Comparison of ENCODE assay signal across 8 cellular contexts in genomic region chr10:74058658-74059057, GRCh38.
A peak's percentile ranks its signal among the peaks of the same experiment; 100 is the strongest.
DNase-seq lines count a peak whose midpoint lies in the region; ATAC-seq and TF ChIP-seq lines count a peak whose summit lies in the region.

No MANE protein-coding gene starts in this region.

- no peak overlapping the region for H3K4me3 ChIP-seq in choroid plexus epithelial cell (ENCODE audit: low read depth, low read length)

- no peaks in the 10 kb centered on the region for H3K27me3 Mint-ChIP-seq in activated CD4-positive, alpha-beta T cell treated with anti-CD3 and anti-CD28 coated beads, Interleukin-2, amount 10 ng/mL, durations not matched to agents 7 days and 5 days
- H3K27me3 Mint-ChIP-seq in activated T-cell treated with anti-CD3 and anti-CD28 coated beads, Interleukin-2, amount 50 U/mL, for 24 hours: no peaks in the 10 kb centered on the region

- no peak overlapping the region for H3K4me3 Mint-ChIP-seq in activated CD4-positive, alpha-beta T cell treated with anti-CD3 and anti-CD28 coated beads, Interleukin-2, amount 10 ng/mL, durations not matched to agents 7 days and 5 days
- no peak overlapping the region for H3K4me3 Mint-ChIP-seq in activated T-cell treated with anti-CD3 and anti-CD28 coated beads, Interleukin-2, amount 50 U/mL, for 24 hours

- ATAC-seq in HG02973 (IDR thresholded peaks at IDR 0.05; ENCODE audit: unreplicated experiment): no peak

- no peak overlapping the region for H3K27ac Mint-ChIP-seq in activated CD4-positive, alpha-beta T cell treated with anti-CD3 and anti-CD28 coated beads, Interleukin-2, amount 10 ng/mL, durations not matched to agents 7 days and 5 days
- no peak overlapping the region for H3K27ac Mint-ChIP-seq in activated T-cell treated with anti-CD3 and anti-CD28 coated beads, Interleukin-2, amount 50 U/mL, for 24 hours

- TF ChIP-seq CTCF in choroid plexus epithelial cell (conservative IDR thresholded peaks at IDR 0.05; ENCODE audit: low read depth, low read length): peak; percentile 34

- CTCF ChIA-PET in activated CD4-positive, alpha-beta T cell treated with anti-CD3 and anti-CD28 coated beads, Interleukin-2, amount 10 ng/mL, durations not matched to agents 7 days and 5 days (lab: Charles Lee): interaction anchor here (1.1 to 2.5 kb wide), 2 partner anchors 15 to 179 kb away, joined by 5 to 8 read pairs; no protein-coding TSS in a partner anchor

- H3K4me1 Mint-ChIP-seq in activated CD4-positive, alpha-beta T cell treated with anti-CD3 and anti-CD28 coated beads, Interleukin-2, amount 10 ng/mL, durations not matched to agents 7 days and 5 days: peaks cover 43% of the 10 kb centered on the region
- peaks cover 47% of the 10 kb centered on the region for H3K4me1 Mint-ChIP-seq in activated T-cell treated with anti-CD3 and anti-CD28 coated beads, Interleukin-2, amount 50 U/mL, for 24 hours (ENCODE audit: low read depth)

- H3K9me3 Mint-ChIP-seq in activated CD4-positive, alpha-beta T cell treated with anti-CD3 and anti-CD28 coated beads, Interleukin-2, amount 10 ng/mL, durations not matched to agents 7 days and 5 days: peaks cover 5% of the 10 kb centered on the region
- no peaks in the 10 kb centered on the region for H3K9me3 Mint-ChIP-seq in activated T-cell treated with anti-CD3 and anti-CD28 coated beads, Interleukin-2, amount 50 U/mL, for 24 hours

- POLR2A ChIA-PET in activated CD4-positive, alpha-beta T cell treated with anti-CD3 and anti-CD28 coated beads, Interleukin-2, amount 10 ng/mL, durations not matched to agents 7 days and 5 days (lab: Charles Lee): interaction anchor here (0.7 kb wide), 1 partner anchor 23 kb away, joined by 5 read pairs; no protein-coding TSS in a partner anchor

- peak; percentile 43 for DNase-seq in activated CD4-positive, alpha-beta T cell treated with anti-CD3 and anti-CD28 coated beads, Interleukin-2, amount 10 ng/mL, durations not matched to agents 7 days and 5 days
- DNase-seq in activated CD4-positive, alpha-beta T cell treated with anti-CD3 and anti-CD28 coated beads, Interleukin-2, amount 50 U/mL, for 48 hours: no peak
- DNase-seq in NCI-H1092 treated with DMSO at 0.1 percent for 48 hours (lab: John Stamatoyannopoulos, UW): peak; percentile 75
- DNase-seq in choroid plexus epithelial cell (ENCODE audit: low read depth): peak; percentile 68
- peak; percentile 47 for DNase-seq in renal cortical epithelial cell (ENCODE audit: low read depth)
- no peak for DNase-seq in kidney glomerular epithelial cell (lab: John Stamatoyannopoulos, UW)
- DNase-seq in activated T-cell treated with anti-CD3 and anti-CD28 coated beads, Interleukin-2, amount 50 U/mL, for 24 hours: no peak

- H3K36me3 Mint-ChIP-seq in activated CD4-positive, alpha-beta T cell treated with anti-CD3 and anti-CD28 coated beads, Interleukin-2, amount 10 ng/mL, durations not matched to agents 7 days and 5 days (ENCODE audit: low read depth): peaks cover 24% of the 10 kb centered on the region
- peaks cover 12% of the 10 kb centered on the region for H3K36me3 Mint-ChIP-seq in activated T-cell treated with anti-CD3 and anti-CD28 coated beads, Interleukin-2, amount 50 U/mL, for 24 hours (ENCODE audit: low read depth)

Comparison
In these comparisons a context has a peak if more than half of its experiments do, and no peak if none do; other contexts are left out.
1. DNase-seq: peak in activated CD4-positive, alpha-beta T cell treated with anti-CD3 and anti-CD28 coated beads, Interleukin-2, amount 10 ng/mL, durations not matched to agents 7 days and 5 days (single experiment), NCI-H1092 treated with DMSO at 0.1 percent for 48 hours (single experiment), choroid plexus epithelial cell (single experiment) and renal cortical epithelial cell (single experiment); none in activated CD4-positive, alpha-beta T cell treated with anti-CD3 and anti-CD28 coated beads, Interleukin-2, amount 50 U/mL, for 48 hours (0 of 2), kidney glomerular epithelial cell (single experiment) and activated T-cell treated with anti-CD3 and anti-CD28 coated beads, Interleukin-2, amount 50 U/mL, for 24 hours (single experiment).